13 cellular contexts compared by ENCODE assay signal in genomic region chr5:68000805-68001204, GRCh38.
DNase-seq lines count a peak whose midpoint lies in the region; ATAC-seq and TF ChIP-seq lines count a peak whose summit lies in the region.
"Had no signal": no experiment of that assay in that cellular context is flagged by ENCODE, and none has a peak within 500 bp of the region (broad histone marks: within the 10 kb centered on the region; RNA-seq: fewer than 3 reads in every experiment).

No MANE protein-coding gene starts in this region.

- intact Hi-C loops in Right ventricle myocardium superior (cut with DNase I): no loop called here

- TF ChIP-seq CTCF in astrocyte of the spinal cord (IDR thresholded peaks at IDR 0.05; ENCODE audit: low read depth, low read length) (no peak), foreskin fibroblast (IDR thresholded peaks at IDR 0.05; ENCODE audit: low read depth, low read length) (no peak)

- H3K4me3 ChIP-seq in astrocyte of the spinal cord (ENCODE audit: low read depth, low read length) (no peak overlapping the region), foreskin fibroblast (ENCODE audit: low read depth in 1 of 2, low read length in 2 of 2) (no peak overlapping the region)
- H3K4me3 ChIP-seq: GM12878, GM23248 had no signal

- in situ Hi-C loops in astrocyte of the spinal cord (cut with HindIII; ENCODE audit: low sequenced_read_pairs): no loop called here

- DNase-seq in ELR (ENCODE audit: low read depth): peak; percentile 19
- DNase-seq in astrocyte of the spinal cord (ENCODE audit: low read depth, low spot score): peak; percentile 30
- DNase-seq in foreskin fibroblast: peak; percentile 23 to 72
- no peak for DNase-seq in NCI-H748 (lab: John Stamatoyannopoulos, UW; ENCODE audit: unreplicated experiment)
- no peak for DNase-seq in KG1 (lab: John Stamatoyannopoulos, UW)
- DNase-seq in Right ventricle myocardium superior: no peak
- DNase-seq: Caco-2; CD8-positive, alpha-beta T cell; DND-41; GM23248 had no signal

- ATAC-seq in HG03280 (IDR thresholded peaks at IDR 0.05; ENCODE audit: unreplicated experiment) (no peak), Right ventricle myocardium superior (ENCODE audit: poor library complexity) (no peak)
- ATAC-seq: CD8-positive, alpha-beta T cell; GM12878; HCT116 had no signal

Comparison
In these comparisons a context has a peak if more than half of its experiments do, and no peak if none do; other contexts are left out.
1. DNase-seq: peak in ELR (single experiment), astrocyte of the spinal cord (single experiment) and foreskin fibroblast (2 of 2); none in NCI-H748 (single experiment), KG1 (single experiment) and Right ventricle myocardium superior (single experiment).